Comparison of ENCODE assay signal across 33 cellular contexts in the genomic region with DNA sequence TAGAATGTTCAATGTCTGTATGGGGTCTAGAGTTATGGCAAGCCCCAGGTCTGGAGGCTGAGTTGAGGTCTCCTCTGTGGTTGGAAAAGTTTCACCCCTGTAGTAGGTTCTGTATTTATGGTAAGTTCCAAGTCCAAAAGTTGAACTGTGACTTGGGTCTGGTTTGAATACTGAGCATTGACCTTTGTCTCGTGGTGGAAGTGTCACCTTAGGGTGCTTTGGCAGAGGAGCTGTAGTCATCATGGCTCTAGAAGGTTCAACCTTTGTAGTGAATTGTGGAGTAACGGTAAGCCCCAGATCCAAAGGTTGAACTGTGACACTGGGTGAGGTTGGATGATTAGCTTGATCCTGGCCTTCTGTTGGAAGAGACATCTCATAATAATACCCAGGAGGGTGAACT. TPM values are rescaled to one million over a fixed set of nuclear protein-coding genes. Genes with fewer than 3 reads are reported as not detected.
"Had no signal": no experiment of that assay in that cellular context is flagged by ENCODE, and none has a peak within 500 bp of the region (broad histone marks: within the 10 kb centered on the region; RNA-seq: fewer than 3 reads in every experiment).

No MANE protein-coding gene starts in this region.

- DNase-seq: activated CD4-positive, alpha-beta T cell treated with anti-CD3 and anti-CD28 coated beads for 4 hours; activated CD4-positive, alpha-beta T cell treated with anti-CD3 and anti-CD28 coated beads, Interleukin-2, amount 50 U/mL, for 4 hours; activated naive CD4-positive, alpha-beta T cell treated with Interleukin-2 at 50 U/mL for 16 hours; activated T-cell treated with anti-CD3 and anti-CD28 coated beads, Interleukin-2, amount 50 U/mL, for 4 hours; amygdala; caudate nucleus; endodermal cell; foreskin melanocyte; heart right ventricle; left ventricle myocardium inferior; mucosa of descending colon; nephron progenitor cell; ovary; stimulated activated CD4-positive, alpha-beta T cell treated with anti-CD3 and anti-CD28 coated beads, Interleukin-4, amount 100 ng/mL, for 24 hours; stimulated activated naive CD4-positive, alpha-beta T cell; trophoblast cell had no signal

- H3K27me3 ChIP-seq: esophagus muscularis mucosa, heart right ventricle, neutrophil, ovary had no signal

- H3K4me3 Mint-ChIP-seq: activated T-cell treated with anti-CD3 and anti-CD28 coated beads, Interleukin-2, amount 50 U/mL, for 4 hours; endodermal cell; nephron progenitor cell had no signal

- H3K27ac Mint-ChIP-seq: endodermal cell, nephron progenitor cell, progenitor cell of endocrine pancreas had no signal

- H3K27ac ChIP-seq: esophagus muscularis mucosa, heart right ventricle, left ventricle myocardium inferior, neutrophil, ovary, SK-N-MC, skin epidermis, thoracic aorta, VCaP had no signal

- H3K4me1 ChIP-seq: esophagus muscularis mucosa, heart right ventricle, left ventricle myocardium inferior had no signal

- FAIRE-seq: islet of Langerhans, urothelium cell line had no signal

- H3K4me3 ChIP-seq: esophagus muscularis mucosa, heart right ventricle, left ventricle myocardium inferior, mucosa of descending colon, ovary, SK-N-MC, skin epidermis, thoracic aorta had no signal

- H3K9me3 Mint-ChIP-seq: activated T-cell treated with anti-CD3 and anti-CD28 coated beads, Interleukin-2, amount 50 U/mL, for 4 hours had no signal

- H3K36me3 ChIP-seq: esophagus muscularis mucosa, heart right ventricle, left ventricle myocardium inferior, neutrophil, ovary, thoracic aorta had no signal

- H3K4me1 Mint-ChIP-seq: nephron progenitor cell had no signal

- ATAC-seq: activated T-cell treated with anti-CD3 and anti-CD28 coated beads, Interleukin-2, amount 50 U/mL, for 4 hours; heart right ventricle; mucosa of descending colon; sciatic nerve had no signal

- H3K9me3 ChIP-seq: esophagus muscularis mucosa, heart right ventricle, left ventricle myocardium inferior, mucosa of descending colon, neutrophil, ovary, thoracic aorta had no signal

RNA-seq across cellular contexts. Expression of a gene that starts 17.6 kb away (rescaled TPM):
- total RNA-seq: activated T-cell treated with anti-CD3 and anti-CD28 coated beads, Interleukin-2, amount 50 U/mL, for 4 hours; esophagus muscularis mucosa; left ventricle myocardium inferior; lung microvascular endothelial cell; mesenteric fat pad; myocyte; ovary; sciatic nerve; subcutaneous adipose tissue; thoracic aorta had no signal
- polyA plus RNA-seq: heart right ventricle had no signal

RNA-seq across cellular contexts. Expression of a gene that starts 30.6 kb away (rescaled TPM):
- total RNA-seq: activated T-cell treated with anti-CD3 and anti-CD28 coated beads, Interleukin-2, amount 50 U/mL, for 4 hours; endodermal cell; esophagus muscularis mucosa; glomerular endothelial cell; heart right ventricle; left ventricle myocardium inferior; lung microvascular endothelial cell; mesenteric fat pad; mucosa of descending colon; myocyte; ovary; progenitor cell of endocrine pancreas; renal cortical epithelial cell; sciatic nerve; subcutaneous adipose tissue; T-helper 1 cell treated with Interleukin-12 subunit alpha and Interleukin-12 subunit beta and Interleukin-4 antibody, amounts not matched to agents 30 ng/mL and 1 ng/mL, for 36 hours; thoracic aorta had no signal
- polyA plus RNA-seq: heart right ventricle, ovary had no signal

RNA-seq across cellular contexts. Expression of a gene that starts 32.8 kb away (rescaled TPM):
- total RNA-seq: endodermal cell, progenitor cell of endocrine pancreas, renal cortical epithelial cell had no signal

RNA-seq across cellular contexts. Expression of a gene that starts 44.3 kb away (rescaled TPM):
- total RNA-seq: endodermal cell, glomerular endothelial cell, heart right ventricle, left ventricle myocardium inferior, lung microvascular endothelial cell, mesenteric fat pad, mucosa of descending colon, myocyte, ovary, progenitor cell of endocrine pancreas, renal cortical epithelial cell, subcutaneous adipose tissue, thoracic aorta had no signal
- polyA plus RNA-seq: heart right ventricle had no signal
